21 cellular contexts compared by ENCODE assay signal in genomic region chr5:113085084-113085414, GRCh38.
"Had no signal": no experiment of that assay in that cellular context is flagged by ENCODE, and none has a peak within 500 bp of the region (broad histone marks: within the 10 kb centered on the region; RNA-seq: fewer than 3 reads in every experiment).

No MANE protein-coding gene starts in this region.

- H3K27me3 Mint-ChIP-seq: stimulated activated naive CD8-positive, alpha-beta T cell treated with anti-CD3 and anti-CD28 coated beads, Interleukin-15, Interleukin-2, amounts not matched to agents 100 ng/mL and 50 ng/mL, for 24 hours had no signal

- H3K4me1 ChIP-seq: prostate gland, upper lobe of right lung had no signal

- H3K9me3 ChIP-seq: gastrocnemius medialis, pancreas, prostate gland, spleen, tibial artery, upper lobe of right lung had no signal

- H3K36me3 ChIP-seq: gastrocnemius medialis, pancreas, prostate gland had no signal

- DNase-seq: cortex of kidney; dorsolateral prefrontal cortex; effector memory CD4-positive, alpha-beta T cell; gastrocnemius medialis; hippocampal formation; mammary epithelial cell; naive thymus-derived CD4-positive, alpha-beta T cell; occipital lobe; pancreas; spleen; stimulated activated CD4-positive, alpha-beta T cell treated with anti-CD3 and anti-CD28 coated beads, Interleukin-15, amount 100 ng/mL, for 24 hours; stimulated activated CD4-positive, alpha-beta T cell treated with anti-CD3 and anti-CD28 coated beads, Interleukin-1b, Interleukin-23, amount 100 ng/mL, for 48 hours; stimulated activated CD4-positive, alpha-beta T cell treated with anti-CD3 and anti-CD28 coated beads, Interleukin-4, amount 100 ng/mL, for 24 hours; tibial artery; upper lobe of right lung had no signal

- H3K4me3 ChIP-seq: dorsolateral prefrontal cortex, gastrocnemius medialis, pancreas, prostate gland, spleen, tibial artery, upper lobe of right lung had no signal

- H3K27ac ChIP-seq: dorsolateral prefrontal cortex, gastrocnemius medialis, pancreas, prostate gland, spleen, tibial artery, upper lobe of right lung had no signal

- ATAC-seq: esophagus mucosa; gastrocnemius medialis; naive thymus-derived CD4-positive, alpha-beta T cell; sciatic nerve had no signal

- H3K4me3 Mint-ChIP-seq: central memory CD8-positive, alpha-beta T cell; naive thymus-derived CD4-positive, alpha-beta T cell; stimulated activated memory B cell treated with anti-CD40 and anti-IgM and Interleukin-4, amounts not matched to agents 10 μg/mL and 1 μg/mL and 100 μg/mL, for 72 hours; stimulated activated naive CD8-positive, alpha-beta T cell treated with anti-CD3 and anti-CD28 coated beads, Interleukin-15, Interleukin-2, amounts not matched to agents 100 ng/mL and 50 ng/mL, for 24 hours had no signal

- H3K27ac Mint-ChIP-seq: naive thymus-derived CD4-positive, alpha-beta T cell; stimulated activated memory B cell treated with anti-CD40 and anti-IgM and Interleukin-4, amounts not matched to agents 10 μg/mL and 1 μg/mL and 100 μg/mL, for 72 hours; stimulated activated naive CD8-positive, alpha-beta T cell treated with anti-CD3 and anti-CD28 coated beads, Interleukin-15, Interleukin-2, amounts not matched to agents 100 ng/mL and 50 ng/mL, for 24 hours had no signal

- H3K36me3 Mint-ChIP-seq: stimulated activated memory B cell treated with anti-CD40 and anti-IgM and Interleukin-4, amounts not matched to agents 10 μg/mL and 1 μg/mL and 100 μg/mL, for 72 hours had no signal

- H3K4me1 Mint-ChIP-seq: central memory CD8-positive, alpha-beta T cell; stimulated activated memory B cell treated with anti-CD40 and anti-IgM and Interleukin-4, amounts not matched to agents 10 μg/mL and 1 μg/mL and 100 μg/mL, for 72 hours had no signal

- H3K9me3 Mint-ChIP-seq: central memory CD8-positive, alpha-beta T cell; stimulated activated memory B cell treated with anti-CD40 and anti-IgM and Interleukin-4, amounts not matched to agents 10 μg/mL and 1 μg/mL and 100 μg/mL, for 72 hours; stimulated activated naive CD8-positive, alpha-beta T cell treated with anti-CD3 and anti-CD28 coated beads, Interleukin-15, Interleukin-2, amounts not matched to agents 100 ng/mL and 50 ng/mL, for 24 hours had no signal

- H3K27me3 ChIP-seq: dorsolateral prefrontal cortex, gastrocnemius medialis, pancreas, spleen, tibial artery, upper lobe of right lung had no signal
